In the genomic region with DNA sequence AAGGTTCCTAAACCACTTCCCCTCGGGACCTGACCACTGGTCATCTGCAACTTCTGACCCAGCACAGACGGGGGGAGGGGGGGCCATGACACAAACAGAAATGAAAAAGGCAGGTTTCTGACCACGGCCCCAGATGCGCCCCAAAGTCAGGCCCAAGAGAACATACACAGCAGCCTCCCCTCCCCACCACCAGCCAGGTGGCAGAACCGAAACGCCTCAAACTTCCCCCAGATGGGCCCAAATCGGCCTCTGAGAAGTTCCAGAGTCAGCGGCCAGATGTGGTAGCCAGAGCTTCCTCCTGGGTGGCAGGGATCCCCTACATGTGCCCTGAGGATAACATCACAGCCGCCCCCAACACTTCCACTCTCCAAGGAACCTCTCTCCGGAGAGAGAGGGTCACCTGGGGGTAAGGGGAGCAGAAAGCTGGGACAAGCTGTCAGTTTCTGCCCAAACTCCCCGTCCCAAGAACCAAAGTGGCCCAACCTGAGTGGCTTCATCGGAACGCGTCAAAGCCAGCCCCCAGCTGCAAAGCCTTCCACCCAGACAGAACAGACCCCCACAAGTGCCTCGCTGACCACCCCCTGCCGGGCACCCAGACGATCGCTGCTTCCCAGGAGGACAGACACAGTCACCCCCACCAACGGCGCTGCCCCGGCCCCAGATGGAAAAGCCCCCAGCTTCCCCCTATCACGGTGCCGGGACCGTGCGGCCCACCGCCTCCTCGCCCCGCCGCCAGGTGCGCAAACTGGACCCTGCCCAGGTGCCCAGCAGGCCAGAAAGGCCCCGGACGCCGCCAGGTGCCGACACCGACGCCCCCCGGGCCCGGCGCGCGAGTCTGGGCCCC, we compare ENCODE assay signal across 8 cellular contexts. TPM values are rescaled to one million over a fixed set of nuclear protein-coding genes. Genes with fewer than 3 reads are reported as not detected.
DNase-seq lines count a peak whose midpoint lies in the region; ATAC-seq, FAIRE-seq and TF ChIP-seq lines count a peak whose summit lies in the region.

No MANE protein-coding gene starts in this region.

- peak; percentile 78 for FAIRE-seq in GM18507 (lab: Jason Lieb, UNC)

- CTCF ChIA-PET in MCF 10A (lab: Yijun Ruan, JAX), result interaction anchor here (0.6 to 4.9 kb wide), 21 partner anchors 11 to 950 kb away, joined by 3 to 24 read pairs (median 4); a partner anchor contains a TSS

- TF ChIP-seq CTCF in MCF 10A (IDR thresholded peaks at IDR 0.05; ENCODE audit: unreplicated experiment) (no peak), left lung (IDR thresholded peaks at IDR 0.05) (no peak)

- H3K4me3 ChIP-seq in left lung (peak overlapping the region; percentile 81 to 99), stomach smooth muscle (ENCODE audit: low read length in 2 of 2) (peak overlapping the region; percentile 93 to 95)

- peak overlapping the region; percentile 97 to 99 for H3K9ac ChIP-seq in stomach smooth muscle (ENCODE audit: low read length in 2 of 2)

- no peaks in the 10 kb centered on the region for H3K36me3 Mint-ChIP-seq in MCF 10A (ENCODE audit: insufficient read depth, unreplicated experiment)

- H3K27ac ChIP-seq in left lung (peak overlapping the region; percentile 92 to 95), stomach smooth muscle (ENCODE audit: low read length) (peak overlapping the region; percentile 89)

- POLR2A ChIA-PET in MCF 10A (lab: Yijun Ruan, JAX), result interaction anchor here (0.5 to 6.0 kb wide), 22 partner anchors 9 to 398 kb away, joined by 3 to 71 read pairs (median 6); a partner anchor contains a TSS

- peak overlapping the region; percentile 89 for H3K4me3 Mint-ChIP-seq in MCF 10A (ENCODE audit: unreplicated experiment)

- H3K4me1 ChIP-seq in left lung (peaks cover 17 to 47% of the 10 kb centered on the region in 2 donors), stomach smooth muscle (ENCODE audit: control insufficient read depth, insufficient read depth, low read length) (peaks cover 13% of the 10 kb centered on the region)

- intact Hi-C loops in MCF 10A (cut with micrococcal nuclease), result loop anchor here (1.0 to 5.0 kb wide), 3 partner anchors 34 to 69 kb away; no protein-coding TSS in a partner anchor
- intact Hi-C loops in left lung (cut with DNase I), result no loop called here

- peaks cover 13% of the 10 kb centered on the region for H3K4me1 Mint-ChIP-seq in MCF 10A (ENCODE audit: insufficient read depth, unreplicated experiment)

- no peak for ATAC-seq in left lung

- no peaks in the 10 kb centered on the region for H3K27me3 Mint-ChIP-seq in MCF 10A (ENCODE audit: insufficient read depth, unreplicated experiment)

- DNase-seq in GM18507 (ENCODE audit: extremely low spot score, insufficient read length, low read depth), result no peak
- DNase-seq in OCI-M1 (lab: John Stamatoyannopoulos, UW), result peak; percentile 52
- DNase-seq in MCF 10A (ENCODE audit: unreplicated experiment), result peak; percentile 28
- peak; percentile 51 to 89 for DNase-seq in left lung
- no peak for DNase-seq in NCI-H2196 treated with DMSO at 0.1 percent for 48 hours (lab: John Stamatoyannopoulos, UW; ENCODE audit: unreplicated experiment)
- DNase-seq in mesenteric fat pad (ENCODE audit: low spot score), result no peak
- DNase-seq in NCI-H748 treated with DMSO at 0.1 percent for 48 hours (lab: John Stamatoyannopoulos, UW), result no peak

- TSS peak; percentile 84 for BruUV-seq in MCF 10A (replicated peaks; lab: Mats Ljungman, UMichigan)

- H3K9me3 ChIP-seq in left lung (no peaks in the 10 kb centered on the region), stomach smooth muscle (ENCODE audit: control insufficient read depth in 2 of 2, low read length in 2 of 2) (no peaks in the 10 kb centered on the region)

- no peaks in the 10 kb centered on the region for H3K9me3 Mint-ChIP-seq in MCF 10A (ENCODE audit: unreplicated experiment)

- no peaks in the 10 kb centered on the region for H3K36me3 ChIP-seq in left lung
- no peaks in the 10 kb centered on the region for H3K36me3 ChIP-seq in stomach smooth muscle (ENCODE audit: control insufficient read depth in 2 of 2, insufficient read depth in 2 of 2, low read length in 2 of 2)

- H3K27ac Mint-ChIP-seq in MCF 10A (ENCODE audit: low read depth, unreplicated experiment), result peak overlapping the region; percentile 83

- no peaks in the 10 kb centered on the region for H3K27me3 ChIP-seq in left lung
- H3K27me3 ChIP-seq in stomach smooth muscle (ENCODE audit: control insufficient read depth in 1 of 2, insufficient read depth in 2 of 2, low read length in 2 of 2), result no peaks in the 10 kb centered on the region

RNA-seq across cellular contexts. Expression of a gene that starts 0.8 kb away (rescaled TPM):
- total RNA-seq in MCF 10A (2022) (20.8 and 22.4 TPM in 2 replicates), left lung (10 to 100 TPM; 13.3 to 22.9 TPM), mesenteric fat pad (38.4 TPM)

RNA-seq across cellular contexts. Expression of a gene that starts 22.3 kb away (rescaled TPM):
- total RNA-seq in MCF 10A (2022) (142 and 154 TPM in 2 replicates), left lung (100 to 1,000 TPM; 176 to 195 TPM), mesenteric fat pad (176 TPM)

RNA-seq across cellular contexts. Expression of a gene that starts 36.6 kb away (rescaled TPM):
- total RNA-seq in MCF 10A (2022) (120 and 126 TPM in 2 replicates), left lung (10 to 100 TPM; 68.9 to 86.2 TPM), mesenteric fat pad (90.9 TPM)

RNA-seq across cellular contexts. Expression of a gene that starts 50.6 kb away (rescaled TPM):
- total RNA-seq in MCF 10A (2022) (1,330 and 1,392 TPM in 2 replicates), left lung (100 to 1,000 TPM; 922 to 971 TPM), mesenteric fat pad (959 TPM)

Comparison
In these comparisons a context has a peak if more than half of its experiments do, and no peak if none do; other contexts are left out.
1. DNase-seq: peak in OCI-M1 (single experiment), MCF 10A (single experiment) and left lung (2 of 2); none in GM18507 (single experiment), NCI-H2196 treated with DMSO at 0.1 percent for 48 hours (single experiment), mesenteric fat pad (single experiment) and NCI-H748 treated with DMSO at 0.1 percent for 48 hours (single experiment).